ENCODE assay signal across 1 cellular context in the genomic region with DNA sequence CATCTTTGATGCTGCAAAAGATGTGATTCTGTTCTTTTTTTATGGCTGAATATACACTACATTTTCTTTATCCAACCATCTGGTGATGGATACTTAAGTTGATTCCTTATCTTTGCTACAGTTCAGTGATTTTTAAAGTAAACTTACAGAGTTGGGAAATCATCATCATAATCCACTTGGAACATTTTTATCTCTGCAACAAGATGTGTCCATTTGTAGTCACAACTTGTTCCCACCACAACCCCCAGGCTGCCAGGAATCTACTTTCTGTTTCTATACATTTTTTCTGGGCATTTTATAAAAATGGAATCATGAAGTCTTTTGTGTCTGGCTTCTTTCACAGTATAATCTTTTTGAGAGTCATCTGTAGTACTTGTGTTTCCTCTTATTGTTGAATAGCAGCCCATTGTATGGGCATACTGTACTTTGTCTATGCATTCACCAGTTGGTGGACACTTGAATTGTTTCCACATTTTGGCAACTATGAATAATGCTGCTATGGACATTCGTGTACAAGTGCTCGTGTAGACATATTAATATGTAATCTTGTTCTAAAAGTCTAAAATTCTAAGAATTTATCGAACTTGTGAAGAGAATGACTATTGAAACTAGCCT.
A peak's percentile ranks its signal among the peaks of the same experiment; 100 is the strongest.
TF ChIP-seq lines count a peak whose summit lies in the region.

No MANE protein-coding gene starts in this region.

TF ChIP-seq in IMR-90, 13 proteins besides CTCF, POLR2A, EP300 and RAD21:
- TF ChIP-seq FOS (IDR thresholded peaks at IDR 0.05; ENCODE audit: low read depth, low read length) (no peak), CEBPB (IDR thresholded peaks at IDR 0.05; ENCODE audit: low read depth, low read length) (0 out of 2 replicates have a peak, but pooled peaks have one; percentile 38)
